In the genomic region with DNA sequence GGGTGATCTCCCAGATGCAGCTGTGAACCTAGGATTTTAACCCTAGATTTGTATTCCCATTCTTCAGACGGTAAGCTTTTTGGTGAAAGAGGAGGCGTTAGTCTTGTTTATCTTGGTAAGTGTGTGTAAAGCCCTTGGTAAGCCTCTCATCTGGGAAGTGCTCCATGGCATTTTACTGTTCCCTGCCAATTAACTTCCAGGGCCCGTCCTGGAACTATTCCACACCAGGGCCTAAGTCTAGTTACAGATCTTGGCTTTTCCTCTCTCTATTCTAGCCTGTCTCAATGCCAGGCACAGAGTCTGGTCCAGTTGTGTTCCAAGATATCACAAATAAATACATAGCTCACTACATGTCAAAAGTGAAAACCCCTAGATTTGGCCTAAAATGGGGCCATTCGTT, we compare ENCODE assay signal across 16 cellular contexts. TPM values are rescaled to one million over a fixed set of nuclear protein-coding genes. Genes with fewer than 3 reads are reported as not detected.
DNase-seq lines count a peak whose midpoint lies in the region; ATAC-seq, FAIRE-seq and TF ChIP-seq lines count a peak whose summit lies in the region.
"Had no signal": no experiment of that assay in that cellular context is flagged by ENCODE, and none has a peak within 500 bp of the region (broad histone marks: within the 10 kb centered on the region; RNA-seq: fewer than 3 reads in every experiment).

No MANE protein-coding gene starts in this region.

- DNase-seq in WTC11 (ENCODE audit: low spot score) (no peak), fibroblast of gingiva (ENCODE audit: low read depth) (peak; percentile 11), left lung (no peak), tibial artery (peak in 1 of 2 donors; percentile 76), GM12892 (ENCODE audit: insufficient read length) (no peak), NCI-H526 treated with DMSO at 0.1 percent for 48 hours (lab: John Stamatoyannopoulos, UW) (no peak)
- no peak for DNase-seq in stimulated activated CD4-positive, alpha-beta T cell treated with anti-CD3 and anti-CD28 coated beads, Interleukin-4, amount 100 ng/mL, for 4 hours
- DNase-seq: CD8-positive, alpha-beta memory T cell; NCI-H1092; NCI-H226; NCI-H774; SK-N-SH had no signal

- intact Hi-C loops in left lung (cut with DNase I): no loop called here
- intact Hi-C loops in tibial artery (cut with DNase I; ENCODE audit: low total_unique reads): no loop called here

- no peak for TF ChIP-seq CTCF in WTC11 (IDR thresholded peaks at IDR 0.05)
- TF ChIP-seq CTCF in left lung (IDR thresholded peaks at IDR 0.05): no peak
- TF ChIP-seq CTCF in tibial artery (IDR thresholded peaks at IDR 0.05): no peak

- H3K36me3 Mint-ChIP-seq in WTC11: peaks cover 10% of the 10 kb centered on the region

- H3K9me3 ChIP-seq in left lung (peaks cover 0 to 4% of the 10 kb centered on the region in 2 donors), tibial artery (peaks cover 0 to 1% (median 0%) of the 10 kb centered on the region in 3 donors)
- H3K9me3 ChIP-seq: HAP-1, SK-N-SH had no signal

- H3K27me3 ChIP-seq in left lung (no peaks in the 10 kb centered on the region), tibial artery (no peaks in the 10 kb centered on the region)
- H3K27me3 ChIP-seq: BLaER1 had no signal

- ATAC-seq in WTC11 (no peak), left lung (peak; percentile 74)

- H3K27ac ChIP-seq in left lung (no peak overlapping the region), tibial artery (peak overlapping the region; percentile 67 to 74)
- H3K27ac ChIP-seq: BLaER1 had no signal

- H3K4me3 ChIP-seq in left lung: no peak overlapping the region
- H3K4me3 ChIP-seq in tibial artery: no peak overlapping the region
- H3K4me3 ChIP-seq: BLaER1, HAP-1 had no signal

- FAIRE-seq in GM12892 (lab: Jason Lieb, UNC): no peak

- no peak overlapping the region for H3K4me3 Mint-ChIP-seq in WTC11
- H3K4me3 Mint-ChIP-seq: CD8-positive, alpha-beta memory T cell had no signal

- H3K27ac Mint-ChIP-seq in WTC11: peak overlapping the region; percentile 76

- no peaks in the 10 kb centered on the region; the same call in 1 of the 2 replicates for H3K4me1 Mint-ChIP-seq in WTC11
- H3K4me1 Mint-ChIP-seq: CD8-positive, alpha-beta memory T cell had no signal

- H3K36me3 ChIP-seq in left lung (peaks cover 0 to 7% of the 10 kb centered on the region in 2 donors), tibial artery (no peaks in the 10 kb centered on the region)

- H3K9me3 Mint-ChIP-seq in WTC11: peaks cover 9% of the 10 kb centered on the region

- no peaks in the 10 kb centered on the region for H3K4me1 ChIP-seq in left lung
- peaks cover 0 to 55% (median 17%) of the 10 kb centered on the region in 4 donors for H3K4me1 ChIP-seq in tibial artery
- H3K4me1 ChIP-seq: BLaER1, HAP-1 had no signal

- CTCF ChIA-PET in WTC11 (lab: Charles Lee): interaction anchor here (1.1 kb wide), 1 partner anchor 169 kb away, joined by 4 read pairs; no protein-coding TSS in a partner anchor

- H3K27me3 Mint-ChIP-seq in WTC11 (ENCODE audit: low read depth): no peaks in the 10 kb centered on the region
- H3K27me3 Mint-ChIP-seq: CD8-positive, alpha-beta memory T cell had no signal

- POLR2A ChIA-PET in WTC11 (lab: Charles Lee): no interaction called here

- TF ChIP-seq POLR2A in GM12892 (IDR thresholded peaks at IDR 0.05; ENCODE audit: low read depth, low read length): no peak

TF ChIP-seq in WTC11, 78 proteins besides CTCF, POLR2A, EP300 and RAD21:
- TF ChIP-seq ELF4 (CRISPR knock-in tag; IDR thresholded peaks at IDR 0.05; ENCODE audit: low read depth) (no peak), NR1H2 (CRISPR knock-in tag; IDR thresholded peaks at IDR 0.05) (no peak)

RNA-seq across cellular contexts. Expression of a gene that starts 42.4 kb away (rescaled TPM):
- total RNA-seq in WTC11 (2021) (33.3 to 37.1 TPM (median 33.5 TPM) in 3 replicates), left lung (10 to 100 TPM; 10.1 to 13.5 TPM)
- 35.0 TPM for polyA plus RNA-seq in GM12892 (2012; ENCODE audit: missing spikeins)

RNA-seq across cellular contexts. Expression of a gene that starts 53.8 kb away (rescaled TPM):
- total RNA-seq in WTC11 (2021) (1.0 to 1.5 TPM (median 1.1 TPM) in 3 replicates), left lung (100 to 1,000 TPM; 255 to 394 TPM)
- polyA plus RNA-seq in GM12892 (2012; ENCODE audit: missing spikeins): not detected
- total RNA-seq: Daoy had no signal
- polyA plus RNA-seq: AG04450; CD8-positive, alpha-beta memory T cell; SK-N-SH had no signal

Comparison
In these comparisons a context has a peak if more than half of its experiments do, and no peak if none do; other contexts are left out.
1. H3K27ac ChIP-seq: peak in tibial artery (2 of 2); none in left lung (0 of 2).
2. RNA of a gene that starts 53.8 kb away (total RNA-seq): 255 to 394 TPM in left lung; 1.0 to 1.5 TPM in WTC11; every median in the first group is over 100 times any median in the second.